In genomic region chr2:195711478-195711877, GRCh38 we compare ENCODE assay signal across 23 cellular contexts. TPM values are rescaled to one million over a fixed set of nuclear protein-coding genes. Genes with fewer than 3 reads are reported as not detected.
A peak's percentile ranks its signal among the peaks of the same experiment; 100 is the strongest.
DNase-seq lines count a peak whose midpoint lies in the region; ATAC-seq and TF ChIP-seq lines count a peak whose summit lies in the region.
"Had no signal": no experiment of that assay in that cellular context is flagged by ENCODE, and none has a peak within 500 bp of the region (broad histone marks: within the 10 kb centered on the region; RNA-seq: fewer than 3 reads in every experiment).

No MANE protein-coding gene starts in this region.

- H3K4me1 ChIP-seq in sigmoid colon (peaks cover 0 to 9% (median 3%) of the 10 kb centered on the region in 4 donors), Peyer's patch (no peaks in the 10 kb centered on the region)
- H3K4me1 ChIP-seq: gastroesophageal sphincter had no signal

- no peaks in the 10 kb centered on the region for H3K27me3 ChIP-seq in sigmoid colon
- no peaks in the 10 kb centered on the region for H3K27me3 ChIP-seq in Peyer's patch
- H3K27me3 ChIP-seq: gastroesophageal sphincter had no signal

- peaks cover 46% of the 10 kb centered on the region for H3K36me3 Mint-ChIP-seq in WTC11

- H3K27ac ChIP-seq in sigmoid colon: no peak overlapping the region
- H3K27ac ChIP-seq in Peyer's patch: no peak overlapping the region
- H3K27ac ChIP-seq: gastroesophageal sphincter, HL-60 had no signal

- peak overlapping the region; percentile 7; the same call in 1 of the 2 replicates for H3K27ac Mint-ChIP-seq in WTC11
- H3K27ac Mint-ChIP-seq: activated CD4-positive, alpha-beta memory T cell treated with anti-CD3 and anti-CD28 coated beads for 36 hours; activated naive CD8-positive, alpha-beta T cell; CD8-positive, alpha-beta T cell had no signal

- H3K4me3 ChIP-seq in sigmoid colon (no peak overlapping the region), Peyer's patch (no peak overlapping the region)
- H3K4me3 ChIP-seq: gastroesophageal sphincter had no signal

- ATAC-seq in GM18870 (IDR thresholded peaks at IDR 0.05; ENCODE audit: unreplicated experiment) (peak; percentile 82), GM21529 (IDR thresholded peaks at IDR 0.05; ENCODE audit: unreplicated experiment) (peak; percentile 65), HG03066 (IDR thresholded peaks at IDR 0.05; ENCODE audit: low read depth, unreplicated experiment) (peak; percentile 70), WTC11 (no peak)
- ATAC-seq: CD8-positive, alpha-beta T cell; gastroesophageal sphincter; left ventricle myocardium superior; sciatic nerve had no signal

- H3K9me3 ChIP-seq in sigmoid colon: no peaks in the 10 kb centered on the region
- no peaks in the 10 kb centered on the region for H3K9me3 ChIP-seq in Peyer's patch
- H3K9me3 ChIP-seq: gastroesophageal sphincter had no signal

- H3K27me3 Mint-ChIP-seq in WTC11 (ENCODE audit: low read depth): no peaks in the 10 kb centered on the region
- H3K27me3 Mint-ChIP-seq: activated CD4-positive, alpha-beta memory T cell treated with anti-CD3 and anti-CD28 coated beads for 36 hours; activated naive CD8-positive, alpha-beta T cell had no signal

- no peaks in the 10 kb centered on the region for H3K9me3 Mint-ChIP-seq in WTC11
- H3K9me3 Mint-ChIP-seq: activated CD4-positive, alpha-beta memory T cell treated with anti-CD3 and anti-CD28 coated beads for 36 hours; CD8-positive, alpha-beta T cell had no signal

- no peak overlapping the region for H3K4me3 Mint-ChIP-seq in WTC11
- H3K4me3 Mint-ChIP-seq: activated CD4-positive, alpha-beta memory T cell treated with anti-CD3 and anti-CD28 coated beads for 36 hours; activated naive CD8-positive, alpha-beta T cell; CD8-positive, alpha-beta T cell had no signal

- H3K36me3 ChIP-seq in sigmoid colon (peaks cover 0 to 34% (median 5%) of the 10 kb centered on the region in 4 donors), Peyer's patch (peaks cover 0 to 5% (median 0%) of the 10 kb centered on the region in 3 donors)

- intact Hi-C loops in sigmoid colon (cut with DNase I): no loop called here

- no peak for TF ChIP-seq CTCF in WTC11 (IDR thresholded peaks at IDR 0.05)
- TF ChIP-seq CTCF in sigmoid colon (IDR thresholded peaks at IDR 0.05): no peak
- TF ChIP-seq CTCF in Peyer's patch (IDR thresholded peaks at IDR 0.05): no peak

- POLR2A ChIA-PET in WTC11 (lab: Charles Lee): no interaction called here

- DNase-seq in WTC11 (ENCODE audit: low spot score) (no peak), cerebellum (ENCODE audit: low spot score) (no peak), sigmoid colon (no peak), Peyer's patch (no peak), retina (no peak)
- DNase-seq: activated CD4-positive, alpha-beta memory T cell treated with anti-CD3 and anti-CD28 coated beads for 36 hours; activated T-cell treated with anti-CD3 and anti-CD28 coated beads, Interleukin-2, amount 50 U/mL, for 1 hour; CD8-positive, alpha-beta T cell; DND-41; left ventricle myocardium superior; NCI-H2029 treated with DMSO at 0.1 percent for 48 hours; NCI-H510A; nucleus accumbens; SHP77; stimulated activated CD4-positive, alpha-beta T cell treated with anti-CD3 and anti-CD28 coated beads, Interleukin-2, amount 100 ng/mL, for 24 hours; T-helper 1 cell had no signal

- TF ChIP-seq EP300 in sigmoid colon (IDR thresholded peaks at IDR 0.05): no peak

- CTCF ChIA-PET in WTC11 (lab: Charles Lee): no interaction called here

- TF ChIP-seq POLR2A in sigmoid colon (IDR thresholded peaks at IDR 0.05) (no peak), Peyer's patch (IDR thresholded peaks at IDR 0.05) (no peak)

- peaks cover under 1% of the 10 kb centered on the region; the same call in 1 of the 2 replicates for H3K4me1 Mint-ChIP-seq in WTC11

TF ChIP-seq in WTC11, 78 proteins besides CTCF, POLR2A, EP300 and RAD21:
- TF ChIP-seq IRF2 (CRISPR knock-in tag; IDR thresholded peaks at IDR 0.05; ENCODE audit: borderline replicate concordance, low read depth): no peak
- no peak for TF ChIP-seq NFE2L1 (CRISPR knock-in tag; IDR thresholded peaks at IDR 0.05)
- TF ChIP-seq TP53 (CRISPR knock-in tag; IDR thresholded peaks at IDR 0.05): no peak
- TF ChIP-seq ESRRA (CRISPR knock-in tag; IDR thresholded peaks at IDR 0.05; ENCODE audit: borderline replicate concordance): no peak
- no peak for TF ChIP-seq ATF3 (CRISPR knock-in tag; conservative IDR thresholded peaks at IDR 0.05)
- TF ChIP-seq E2F4 (CRISPR knock-in tag; IDR thresholded peaks at IDR 0.05; ENCODE audit: borderline replicate concordance, low read depth): no peak
- no peak for TF ChIP-seq TEAD1 (CRISPR knock-in tag; IDR thresholded peaks at IDR 0.05)
- no peak for TF ChIP-seq OVOL2 (CRISPR knock-in tag; IDR thresholded peaks at IDR 0.05; ENCODE audit: borderline replicate concordance)

RNA-seq across cellular contexts. Expression of gene SLC39A10, which starts 54.5 kb away (rescaled TPM):
- total RNA-seq in WTC11 (2021): 141 to 167 TPM (median 144 TPM) in 3 replicates
- total RNA-seq in cerebellum: 104 TPM
- 10 to 100 TPM in 1 of 4 donors, 1 to 10 TPM in 3; 6.1 to 10.5 (median 9.7) TPM for total RNA-seq in sigmoid colon
- polyA plus RNA-seq in sigmoid colon: 10 to 100 TPM in 1 of 3 donors, 1 to 10 TPM in 1, under 1 TPM in 1; 0.60 to 15.4 (median 1.2) TPM
- total RNA-seq in Peyer's patch: 10 to 100 TPM in 2 of 4 donors, 1 to 10 TPM in 2; 6.0 to 30.5 (median 10.3) TPM
